9 cellular contexts compared by ENCODE assay signal in genomic region chr19:35901055-35901644, GRCh38. TPM values are rescaled to one million over a fixed set of nuclear protein-coding genes. Genes with fewer than 3 reads are reported as not detected.
A peak's percentile ranks its signal among the peaks of the same experiment; 100 is the strongest.
DNase-seq lines count a peak whose midpoint lies in the region; ATAC-seq, FAIRE-seq and TF ChIP-seq lines count a peak whose summit lies in the region.
"Had no signal": no experiment of that assay in that cellular context is flagged by ENCODE, and none has a peak within 500 bp of the region (broad histone marks: within the 10 kb centered on the region; RNA-seq: fewer than 3 reads in every experiment).

No MANE protein-coding gene starts in this region.

- in situ Hi-C loops in Panc1 (cut with HindIII; ENCODE audit: low pct_unique_long_range_greater_than_20kb, low sequenced_read_pairs), result loop anchor here (10.0 kb wide), 1 partner anchor 66 kb away; no protein-coding TSS in a partner anchor

- peak; percentile 67 for FAIRE-seq in G401.6 (lab: Jason Lieb, UNC)

- H2AFZ ChIP-seq in parathyroid adenoma, result peak overlapping the region; percentile 97

- H3K36me3 ChIP-seq in Panc1 (ENCODE audit: control insufficient read depth, insufficient read depth, low read length), result no peaks in the 10 kb centered on the region
- H3K36me3 ChIP-seq in parathyroid adenoma (ENCODE audit: control insufficient read depth, insufficient read depth, low read length), result no peaks in the 10 kb centered on the region

- POLR2A ChIA-PET in Panc1 (lab: Charles Lee), result interaction anchor here (0.5 to 0.6 kb wide), 5 partner anchors 17 to 823 kb away, joined by 3 to 7 read pairs (median 4); no protein-coding TSS in a partner anchor

- ATAC-seq in Panc1 (no peak), GM18907 (IDR thresholded peaks at IDR 0.05; ENCODE audit: unreplicated experiment) (no peak)

- no peaks in the 10 kb centered on the region for H3K79me2 ChIP-seq in parathyroid adenoma

- H3K27ac Mint-ChIP-seq in endothelial cell (ENCODE audit: unreplicated experiment), result no peak overlapping the region

- H3K27ac ChIP-seq in Panc1 (ENCODE audit: low read length) (peak overlapping the region; percentile 90), parathyroid adenoma (peak overlapping the region; percentile 81)

- H3K4me1 ChIP-seq in Panc1 (ENCODE audit: control insufficient read depth, insufficient read depth, low read length) (peaks cover 23% of the 10 kb centered on the region), parathyroid adenoma (peaks cover 17% of the 10 kb centered on the region)

- H3K9me3 Mint-ChIP-seq in endothelial cell (ENCODE audit: unreplicated experiment), result no peaks in the 10 kb centered on the region

- DNase-seq in Panc1 (ENCODE audit: low read depth, low spot score) (no peak), endothelial cell (ENCODE audit: low spot score) (no peak), putamen (ENCODE audit: low spot score) (no peak)
- no peak for DNase-seq in central memory CD4-positive, alpha-beta T cell
- no peak for DNase-seq in activated CD4-positive, CD25-positive, alpha-beta regulatory T cell treated with anti-CD3 and anti-CD28 coated beads, Interleukin-2, amount 50 U/mL, for 72 hours

- H3K4me3 Mint-ChIP-seq in endothelial cell (ENCODE audit: unreplicated experiment), result peak overlapping the region; percentile 79

- H3K9me3 ChIP-seq in Panc1 (ENCODE audit: control insufficient read depth, insufficient read depth, low read depth, low read length) (no peaks in the 10 kb centered on the region), parathyroid adenoma (ENCODE audit: control insufficient read depth, low read length) (no peaks in the 10 kb centered on the region)

- TF ChIP-seq CTCF in Panc1 (IDR thresholded peaks at IDR 0.05) (no peak), endothelial cell (IDR thresholded peaks at IDR 0.05; ENCODE audit: unreplicated experiment) (no peak), parathyroid adenoma (IDR thresholded peaks at IDR 0.05) (no peak)

- intact Hi-C loops in Panc1 (cut with micrococcal nuclease; ENCODE audit: unreplicated experiment), result no loop called here

- BruUV-seq in Panc1 (replicated peaks; lab: Mats Ljungman, UMichigan), result TSS peak; percentile 94

- H3K4me3 ChIP-seq in Panc1 (ENCODE audit: low read depth in 2 of 2, low read length in 2 of 2) (peak overlapping the region; percentile 88 to 90), parathyroid adenoma (ENCODE audit: low read depth, low read length) (no peak overlapping the region)

- H3K36me3 Mint-ChIP-seq in endothelial cell (ENCODE audit: low read depth, unreplicated experiment), result no peaks in the 10 kb centered on the region

- no peaks in the 10 kb centered on the region for H3K27me3 ChIP-seq in Panc1 (ENCODE audit: control insufficient read depth, insufficient read depth, low read length)
- H3K27me3 ChIP-seq in parathyroid adenoma (ENCODE audit: control insufficient read depth, insufficient read depth, low read length), result no peaks in the 10 kb centered on the region

- H3K4me2 ChIP-seq in parathyroid adenoma (ENCODE audit: low read length), result peak overlapping the region; percentile 99

- H3K9ac ChIP-seq in parathyroid adenoma, result no peak overlapping the region

- CTCF ChIA-PET in Panc1 (lab: Charles Lee), result no interaction called here

- H3K27me3 Mint-ChIP-seq in endothelial cell (ENCODE audit: unreplicated experiment), result peaks cover 15% of the 10 kb centered on the region

- peaks cover 19% of the 10 kb centered on the region for H3K4me1 Mint-ChIP-seq in endothelial cell (ENCODE audit: unreplicated experiment)

RNA-seq across cellular contexts. Expression of gene NFKBID, which starts 0.8 kb away (rescaled TPM):
- 20.5 TPM for total RNA-seq in Panc1 (2021; ENCODE audit: unreplicated experiment)
- 13.0 TPM for polyA plus RNA-seq in Panc1 (2012; ENCODE audit: insufficient read length)
- total RNA-seq in endothelial cell (ENCODE audit: unreplicated experiment), result 13.0 TPM

RNA-seq across cellular contexts. Expression of gene HCST, which starts 1.2 kb away (rescaled TPM):
- total RNA-seq in Panc1 (2021; ENCODE audit: unreplicated experiment), result 2.9 TPM
- polyA plus RNA-seq in Panc1 (2012; ENCODE audit: insufficient read length), result 4.7 TPM
- total RNA-seq in endothelial cell (ENCODE audit: unreplicated experiment), result 0.95 TPM
- total RNA-seq: NCI-H460 had no signal

RNA-seq across cellular contexts. Expression of gene TYROBP, which starts 6.9 kb away (rescaled TPM):
- not detected for total RNA-seq in Panc1 (2021; ENCODE audit: unreplicated experiment)
- polyA plus RNA-seq in Panc1 (2012; ENCODE audit: insufficient read length), result not detected
- not detected for total RNA-seq in endothelial cell (ENCODE audit: unreplicated experiment)

RNA-seq across cellular contexts. Expression of gene APLP1, which starts 32.8 kb away (rescaled TPM):
- total RNA-seq in Panc1 (2021; ENCODE audit: unreplicated experiment) (74.6 TPM), endothelial cell (ENCODE audit: unreplicated experiment) (11.5 TPM)
- 122 TPM for polyA plus RNA-seq in Panc1 (2012; ENCODE audit: insufficient read length)

RNA-seq across cellular contexts. Expression of gene LRFN3, which starts 35.0 kb away (rescaled TPM):
- total RNA-seq in Panc1 (2021; ENCODE audit: unreplicated experiment), result 16.7 TPM
- 27.2 TPM for polyA plus RNA-seq in Panc1 (2012; ENCODE audit: insufficient read length)
- 53.4 TPM for total RNA-seq in endothelial cell (ENCODE audit: unreplicated experiment)
